ENCODE assay signal across 10 cellular contexts in genomic region chr2:151922845-151923666, GRCh38.
DNase-seq lines count a peak whose midpoint lies in the region; ATAC-seq, FAIRE-seq and TF ChIP-seq lines count a peak whose summit lies in the region.
"Had no signal": no experiment of that assay in that cellular context is flagged by ENCODE, and none has a peak within 500 bp of the region (broad histone marks: within the 10 kb centered on the region; RNA-seq: fewer than 3 reads in every experiment).

No MANE protein-coding gene starts in this region.

- no peak overlapping the region for H3K4me3 Mint-ChIP-seq in activated T-cell treated with anti-CD3 and anti-CD28 coated beads, Interleukin-2, amount 50 U/mL, for 4 hours

- H3K4me1 Mint-ChIP-seq in activated T-cell treated with anti-CD3 and anti-CD28 coated beads, Interleukin-2, amount 50 U/mL, for 4 hours (ENCODE audit: low read depth) = no peaks in the 10 kb centered on the region

- TF ChIP-seq CTCF in adrenal gland (IDR thresholded peaks at IDR 0.05) (no peak), heart right ventricle (IDR thresholded peaks at IDR 0.05) (no peak), retinal pigment epithelial cell (conservative IDR thresholded peaks at IDR 0.05; ENCODE audit: low read depth, low read length) (no peak)

- H3K36me3 Mint-ChIP-seq in activated T-cell treated with anti-CD3 and anti-CD28 coated beads, Interleukin-2, amount 50 U/mL, for 4 hours (ENCODE audit: insufficient read depth) = no peaks in the 10 kb centered on the region

- no peaks in the 10 kb centered on the region for H3K27me3 ChIP-seq in adrenal gland
- H3K27me3 ChIP-seq in heart right ventricle = no peaks in the 10 kb centered on the region

- 43 to 55% (median 52%) methylated on average over 5 of the region's 5 CpGs for WGBS in adrenal gland, 4 donors
- WGBS in heart right ventricle, 2 donors = 38 to 39% methylated on average over 5 of the region's 5 CpGs

- H3K4me3 ChIP-seq in adrenal gland (no peak overlapping the region), heart right ventricle (no peak overlapping the region), retinal pigment epithelial cell (ENCODE audit: low read length) (no peak overlapping the region)

- intact Hi-C loops in adrenal gland (cut with DNase I) = no loop called here
- intact Hi-C loops in heart right ventricle (cut with DNase I) = loop anchor here in 1 of 10 donors (5.0 kb wide), 1 partner anchor 96 kb away; the partner anchor contains the start of gene ARL5A

- no peaks in the 10 kb centered on the region for H3K9me3 Mint-ChIP-seq in activated T-cell treated with anti-CD3 and anti-CD28 coated beads, Interleukin-2, amount 50 U/mL, for 4 hours

- peaks cover 16% of the 10 kb centered on the region for H3K27me3 Mint-ChIP-seq in activated T-cell treated with anti-CD3 and anti-CD28 coated beads, Interleukin-2, amount 50 U/mL, for 4 hours (ENCODE audit: low read depth)

- H3K9me3 ChIP-seq in adrenal gland (replicated peaks in 1 of 3) (no peaks in the 10 kb centered on the region), heart right ventricle (no peaks in the 10 kb centered on the region)

- peak overlapping the region in 1 of 5 donors; percentile 25 for H3K27ac ChIP-seq in adrenal gland
- peak overlapping the region in 2 of 10 donors; percentile 17 to 60 for H3K27ac ChIP-seq in heart right ventricle
- H3K27ac ChIP-seq: WERI-Rb-1 had no signal

- H3K36me3 ChIP-seq in adrenal gland (replicated peaks in 1 of 2) (no peaks in the 10 kb centered on the region), heart right ventricle (no peaks in the 10 kb centered on the region)
- H3K36me3 ChIP-seq: WERI-Rb-1 had no signal

- peak; percentile 39 for DNase-seq in HT-29 (ENCODE audit: low spot score)
- DNase-seq in adrenal gland = peak; percentile 59 to 89 (median 76)
- peak; percentile 86 to 87 for DNase-seq in heart right ventricle
- peak; percentile 89 for DNase-seq in retinal pigment epithelial cell (ENCODE audit: low read depth)
- DNase-seq in stimulated activated CD4-positive, alpha-beta T cell treated with anti-CD3 and anti-CD28 coated beads, Interleukin-1b, Interleukin-23, amount 100 ng/mL, for 48 hours = no peak
- no peak for DNase-seq in activated T-cell treated with anti-CD3 and anti-CD28 coated beads, Interleukin-2, amount 50 U/mL, for 4 hours
- DNase-seq in NCI-H2107 (lab: John Stamatoyannopoulos, UW) = no peak
- DNase-seq in frontal cortex (ENCODE audit: low spot score in 2 of 2) = no peak
- DNase-seq: DND-41, WERI-Rb-1 had no signal

- peak; percentile 81 to 95 (median 93) for ATAC-seq in heart right ventricle
- ATAC-seq in activated T-cell treated with anti-CD3 and anti-CD28 coated beads, Interleukin-2, amount 50 U/mL, for 4 hours = no peak

- peaks cover 0 to 8% of the 10 kb centered on the region in 2 donors for H3K4me1 ChIP-seq in adrenal gland (replicated peaks in 1 of 2)
- peaks cover 0 to 52% (median 22%) of the 10 kb centered on the region in 9 donors for H3K4me1 ChIP-seq in heart right ventricle

- TF ChIP-seq POLR2A in adrenal gland (IDR thresholded peaks at IDR 0.05) = no peak

- no peak for FAIRE-seq in frontal cortex (lab: Jason Lieb, UNC)

Comparison
In these comparisons a context has a peak if more than half of its experiments do, and no peak if none do; other contexts are left out.
1. DNase-seq: peak in HT-29 (single experiment), adrenal gland (7 of 7), heart right ventricle (2 of 2) and retinal pigment epithelial cell (single experiment); none in stimulated activated CD4-positive, alpha-beta T cell treated with anti-CD3 and anti-CD28 coated beads, Interleukin-1b, Interleukin-23, amount 100 ng/mL, for 48 hours (single experiment), activated T-cell treated with anti-CD3 and anti-CD28 coated beads, Interleukin-2, amount 50 U/mL, for 4 hours (single experiment), NCI-H2107 (single experiment) and frontal cortex (0 of 2).
2. ATAC-seq: peak in heart right ventricle (8 of 8); none in activated T-cell treated with anti-CD3 and anti-CD28 coated beads, Interleukin-2, amount 50 U/mL, for 4 hours (0 of 2).